In genomic region chr14:61526405-61527312, GRCh38 we compare ENCODE assay signal across 1 cellular context.
A peak's percentile ranks its signal among the peaks of the same experiment; 100 is the strongest.
TF ChIP-seq lines count a peak whose summit lies in the region.

No MANE protein-coding gene starts in this region.

TF ChIP-seq in HepG2, 621 proteins besides CTCF, POLR2A, EP300 and RAD21 (continued from another document and continues in another):
- TF ChIP-seq ZNF652 (CRISPR knock-in tag; IDR thresholded peaks at IDR 0.05; ENCODE audit: borderline replicate concordance, low read depth) (no peak), PLRG1 (conservative IDR thresholded peaks at IDR 0.05) (no peak), SRSF9 (IDR thresholded peaks at IDR 0.05; ENCODE audit: borderline replicate concordance, insufficient read depth, low read depth, low read length, poor library complexity, severe bottlenecking) (no peak), MTF2 (CRISPR knock-in tag; IDR thresholded peaks at IDR 0.05; ENCODE audit: borderline replicate concordance) (no peak), ZNF205 (CRISPR knock-in tag; IDR thresholded peaks at IDR 0.05) (0 out of 2 replicates have a peak, but pooled peaks have one; percentile 43), CEBPB (IDR thresholded peaks at IDR 0.05; ENCODE audit: borderline replicate concordance, low read depth, low read length) (no peak), ZNF772 (CRISPR knock-in tag; IDR thresholded peaks at IDR 0.05) (0 out of 2 replicates have a peak, but pooled peaks have one; percentile 43), ZMYM4 (CRISPR knock-in tag; IDR thresholded peaks at IDR 0.05) (peak; percentile 43; the same call in 1 of the 2 replicates), ZNF143 (CRISPR knock-in tag; IDR thresholded peaks at IDR 0.05) (no peak), CREM (IDR thresholded peaks at IDR 0.05) (peak; percentile 70), CREM (CRISPR knock-in tag; IDR thresholded peaks at IDR 0.05) (no peak), ZFP37 (CRISPR knock-in tag; IDR thresholded peaks at IDR 0.05; ENCODE audit: borderline replicate concordance) (no peak), FOXO4 (CRISPR knock-in tag; conservative IDR thresholded peaks at IDR 0.05) (no peak), ZNF160 (CRISPR knock-in tag; IDR thresholded peaks at IDR 0.05) (no peak), STAG1 (CRISPR knock-in tag; IDR thresholded peaks at IDR 0.05) (no peak), POLR2AphosphoS5 (IDR thresholded peaks at IDR 0.05; ENCODE audit: low read depth, low read length) (no peak), GATAD2A (CRISPR knock-in tag; IDR thresholded peaks at IDR 0.05) (peak; percentile 82; the same call in 1 of the 2 replicates), ZKSCAN5 (CRISPR knock-in tag; IDR thresholded peaks at IDR 0.05) (no peak), NFIB (CRISPR knock-in tag; IDR thresholded peaks at IDR 0.05; ENCODE audit: borderline replicate concordance) (no peak), CENPT (CRISPR knock-in tag; IDR thresholded peaks at IDR 0.05; ENCODE audit: low read depth) (no peak), ZBTB14 (CRISPR knock-in tag; IDR thresholded peaks at IDR 0.05) (no peak), CCDC6 (CRISPR knock-in tag; IDR thresholded peaks at IDR 0.05) (peak; percentile 44; the same call in 1 of the 2 replicates), MAX (IDR thresholded peaks at IDR 0.05) (no peak), ZEB1 (IDR thresholded peaks at IDR 0.05; ENCODE audit: insufficient replicate concordance, low read depth) (no peak), AHR (CRISPR knock-in tag; IDR thresholded peaks at IDR 0.05) (no peak), THAP11 (CRISPR knock-in tag; IDR thresholded peaks at IDR 0.05) (peak; percentile 40; the same call in 1 of the 2 replicates), MYC (CRISPR knock-in tag; IDR thresholded peaks at IDR 0.05; ENCODE audit: borderline replicate concordance) (peak; percentile 6; the same call in 1 of the 2 replicates), ZNF292 (CRISPR knock-in tag; IDR thresholded peaks at IDR 0.05; ENCODE audit: borderline replicate concordance, low read depth) (peak; percentile 34; the same call in 1 of the 2 replicates), DBP (CRISPR knock-in tag; IDR thresholded peaks at IDR 0.05; ENCODE audit: not compliant biosample characterization) (no peak), ZBTB34 (CRISPR knock-in tag; IDR thresholded peaks at IDR 0.05) (no peak), KIAA2018 (CRISPR knock-in tag; IDR thresholded peaks at IDR 0.05; ENCODE audit: borderline replicate concordance) (no peak), ZNF431 (CRISPR knock-in tag; IDR thresholded peaks at IDR 0.05; ENCODE audit: borderline replicate concordance, low read depth) (no peak), PBX3 (CRISPR knock-in tag; IDR thresholded peaks at IDR 0.05; ENCODE audit: borderline replicate concordance) (no peak), ZNF747 (CRISPR knock-in tag; IDR thresholded peaks at IDR 0.05; ENCODE audit: borderline replicate concordance) (no peak), HCFC1 (IDR thresholded peaks at IDR 0.05; ENCODE audit: low read depth, low read length) (no peak), ZSCAN12 (CRISPR knock-in tag; IDR thresholded peaks at IDR 0.05) (no peak), EEA1 (CRISPR knock-in tag; IDR thresholded peaks at IDR 0.05; ENCODE audit: borderline replicate concordance) (no peak), FOXJ3 (CRISPR knock-in tag; IDR thresholded peaks at IDR 0.05; ENCODE audit: borderline replicate concordance) (no peak; the same call in 1 of the 2 replicates), JDP2 (CRISPR knock-in tag; IDR thresholded peaks at IDR 0.05; ENCODE audit: borderline replicate concordance) (no peak), ZNF607 (CRISPR knock-in tag; IDR thresholded peaks at IDR 0.05; ENCODE audit: borderline replicate concordance) (0 out of 2 replicates have a peak, but pooled peaks have one; percentile 32), ZNF207 (IDR thresholded peaks at IDR 0.05; ENCODE audit: borderline replicate concordance) (no peak), ZNF549 (CRISPR knock-in tag; IDR thresholded peaks at IDR 0.05) (no peak), ZMYM3 (CRISPR knock-in tag; IDR thresholded peaks at IDR 0.05) (no peak), RBFOX2 (IDR thresholded peaks at IDR 0.05; ENCODE audit: low read depth, low read length) (peak; percentile 64), SATB2 (CRISPR knock-in tag; IDR thresholded peaks at IDR 0.05) (no peak), ZNF883 (CRISPR knock-in tag; IDR thresholded peaks at IDR 0.05; ENCODE audit: not compliant biosample characterization) (no peak)
- TF ChIP-seq, protein P1, sequence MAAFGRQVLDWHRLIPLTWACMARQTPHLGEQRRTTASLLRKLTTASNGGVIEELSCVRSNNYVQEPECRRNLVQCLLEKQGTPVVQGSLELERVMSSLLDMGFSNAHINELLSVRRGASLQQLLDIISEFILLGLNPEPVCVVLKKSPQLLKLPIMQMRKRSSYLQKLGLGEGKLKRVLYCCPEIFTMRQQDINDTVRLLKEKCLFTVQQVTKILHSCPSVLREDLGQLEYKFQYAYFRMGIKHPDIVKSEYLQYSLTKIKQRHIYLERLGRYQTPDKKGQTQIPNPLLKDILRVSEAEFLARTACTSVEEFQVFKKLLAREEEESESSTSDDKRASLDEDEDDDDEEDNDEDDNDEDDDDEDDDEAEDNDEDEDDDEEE (CRISPR knock-in tag; IDR thresholded peaks at IDR 0.05): no peak
- TF ChIP-seq, protein P2, sequence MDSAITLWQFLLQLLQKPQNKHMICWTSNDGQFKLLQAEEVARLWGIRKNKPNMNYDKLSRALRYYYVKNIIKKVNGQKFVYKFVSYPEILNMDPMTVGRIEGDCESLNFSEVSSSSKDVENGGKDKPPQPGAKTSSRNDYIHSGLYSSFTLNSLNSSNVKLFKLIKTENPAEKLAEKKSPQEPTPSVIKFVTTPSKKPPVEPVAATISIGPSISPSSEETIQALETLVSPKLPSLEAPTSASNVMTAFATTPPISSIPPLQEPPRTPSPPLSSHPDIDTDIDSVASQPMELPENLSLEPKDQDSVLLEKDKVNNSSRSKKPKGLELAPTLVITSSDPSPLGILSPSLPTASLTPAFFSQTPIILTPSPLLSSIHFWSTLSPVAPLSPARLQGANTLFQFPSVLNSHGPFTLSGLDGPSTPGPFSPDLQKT (CRISPR knock-in tag; IDR thresholded peaks at IDR 0.05; ENCODE audit: borderline replicate concordance): no peak
- TF ChIP-seq, protein P3, sequence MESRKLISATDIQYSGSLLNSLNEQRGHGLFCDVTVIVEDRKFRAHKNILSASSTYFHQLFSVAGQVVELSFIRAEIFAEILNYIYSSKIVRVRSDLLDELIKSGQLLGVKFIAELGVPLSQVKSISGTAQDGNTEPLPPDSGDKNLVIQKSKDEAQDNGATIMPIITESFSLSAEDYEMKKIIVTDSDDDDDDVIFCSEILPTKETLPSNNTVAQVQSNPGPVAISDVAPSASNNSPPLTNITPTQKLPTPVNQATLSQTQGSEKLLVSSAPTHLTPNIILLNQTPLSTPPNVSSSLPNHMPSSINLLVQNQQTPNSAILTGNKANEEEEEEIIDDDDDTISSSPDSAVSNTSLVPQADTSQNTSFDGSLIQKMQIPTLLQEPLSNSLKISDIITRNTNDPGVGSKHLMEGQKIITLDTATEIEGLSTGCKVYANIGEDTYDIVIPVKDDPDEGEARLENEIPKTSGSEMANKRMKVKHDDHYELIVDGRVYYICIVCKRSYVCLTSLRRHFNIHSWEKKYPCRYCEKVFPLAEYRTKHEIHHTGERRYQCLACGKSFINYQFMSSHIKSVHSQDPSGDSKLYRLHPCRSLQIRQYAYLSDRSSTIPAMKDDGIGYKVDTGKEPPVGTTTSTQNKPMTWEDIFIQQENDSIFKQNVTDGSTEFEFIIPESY (CRISPR knock-in tag; IDR thresholded peaks at IDR 0.05): no peak
